Comparison of ENCODE assay signal across 8 cellular contexts in genomic region chr3:71652786-71653419, GRCh38.
DNase-seq lines count a peak whose midpoint lies in the region; ATAC-seq and TF ChIP-seq lines count a peak whose summit lies in the region.

No MANE protein-coding gene starts in this region.

- CTCF ChIA-PET in Panc1 (lab: Charles Lee): interaction anchor here (0.6 kb wide), 1 partner anchor 256 kb away, joined by 3 read pairs; no protein-coding TSS in a partner anchor

- DNase-seq in NCI-H2107 treated with DMSO at 0.1 percent for 48 hours (lab: John Stamatoyannopoulos, UW; ENCODE audit: unreplicated experiment) (peak; percentile 26), NCI-H2107 (lab: John Stamatoyannopoulos, UW) (no peak), HuH-7.5 (ENCODE audit: low spot score) (peak; percentile 43), Panc1 (ENCODE audit: low read depth, low spot score) (no peak), colonic mucosa (peak; percentile 32), right lobe of liver (peak; percentile 65 to 78 (median 66)), thoracic aorta (ENCODE audit: low spot score) (no peak)

- ATAC-seq in Panc1 (peak; percentile 56; the same call in 1 of the 2 replicates), right lobe of liver (peak; percentile 96 to 99 (median 98)), thoracic aorta (ENCODE audit: insufficient number of reproducible peaks, low FRiP score, low read depth) (no peak), GM19023 (IDR thresholded peaks at IDR 0.05; ENCODE audit: unreplicated experiment) (no peak)

- no TSS peak for BruUV-seq in Panc1 (replicated peaks; lab: Mats Ljungman, UMichigan)

- H3K4me1 ChIP-seq in Panc1 (ENCODE audit: control insufficient read depth, insufficient read depth, low read length) (no peaks in the 10 kb centered on the region), colonic mucosa (no peaks in the 10 kb centered on the region), right lobe of liver (no peaks in the 10 kb centered on the region), thoracic aorta (ENCODE audit: control insufficient read depth in 1 of 2, low read depth in 2 of 2) (peaks cover 5 to 9% of the 10 kb centered on the region in 2 donors)

- H3K36me3 ChIP-seq in Panc1 (ENCODE audit: control insufficient read depth, insufficient read depth, low read length): no peaks in the 10 kb centered on the region
- no peaks in the 10 kb centered on the region for H3K36me3 ChIP-seq in colonic mucosa
- no peaks in the 10 kb centered on the region for H3K36me3 ChIP-seq in right lobe of liver
- H3K36me3 ChIP-seq in thoracic aorta: no peaks in the 10 kb centered on the region

- no peak overlapping the region for H3K9ac ChIP-seq in colonic mucosa (ENCODE audit: low read depth in 2 of 2, low read length in 2 of 2)

- H3K27ac ChIP-seq in Panc1 (ENCODE audit: low read length): no peak overlapping the region
- H3K27ac ChIP-seq in colonic mucosa: no peak overlapping the region
- no peak overlapping the region for H3K27ac ChIP-seq in right lobe of liver
- H3K27ac ChIP-seq in thoracic aorta: no peak overlapping the region

- H3K4me3 ChIP-seq in Panc1 (ENCODE audit: low read depth in 2 of 2, low read length in 2 of 2): no peak overlapping the region
- no peak overlapping the region for H3K4me3 ChIP-seq in colonic mucosa
- no peak overlapping the region for H3K4me3 ChIP-seq in right lobe of liver
- peak overlapping the region; percentile 31 for H3K4me3 ChIP-seq in thoracic aorta

- peak; percentile 42 for TF ChIP-seq CTCF in Panc1 (IDR thresholded peaks at IDR 0.05)
- peak; percentile 36 for TF ChIP-seq CTCF in colonic mucosa (IDR thresholded peaks at IDR 0.05)
- peak; percentile 45 to 65 (median 62) for TF ChIP-seq CTCF in right lobe of liver (IDR thresholded peaks at IDR 0.05)
- TF ChIP-seq CTCF in thoracic aorta (IDR thresholded peaks at IDR 0.05): peak; percentile 49

- H3K27me3 ChIP-seq in Panc1 (ENCODE audit: control insufficient read depth, insufficient read depth, low read length) (no peaks in the 10 kb centered on the region), colonic mucosa (no peaks in the 10 kb centered on the region), right lobe of liver (no peaks in the 10 kb centered on the region), thoracic aorta (replicated peaks; ENCODE audit: insufficient read depth) (no peaks in the 10 kb centered on the region)

- WGBS in right lobe of liver (ENCODE audit: insufficient coverage, low coverage, low lambda C conversion rate, missing lambda C conversion rate): 21% methylated on average over 14 of the region's 14 CpGs

- intact Hi-C loops in Panc1 (cut with micrococcal nuclease; ENCODE audit: unreplicated experiment) (loop anchor here (5.0 kb wide), 1 partner anchor 1591 kb away; no protein-coding TSS in a partner anchor), colonic mucosa (cut with DNase I) (loop anchor here (5.0 to 10.0 kb wide), 3 partner anchors 48 to 1588 kb away; no protein-coding TSS in a partner anchor), right lobe of liver (cut with DNase I) (loop anchor here in 1 of 2 donors (10.0 kb wide), 1 partner anchor 1118 kb away; no protein-coding TSS in a partner anchor)

- POLR2A ChIA-PET in Panc1 (lab: Charles Lee): no interaction called here

- H3K9me3 ChIP-seq in Panc1 (ENCODE audit: control insufficient read depth, insufficient read depth, low read depth, low read length) (no peaks in the 10 kb centered on the region), colonic mucosa (no peaks in the 10 kb centered on the region), right lobe of liver (no peaks in the 10 kb centered on the region), thoracic aorta (no peaks in the 10 kb centered on the region)

- no peak for TF ChIP-seq POLR2A in right lobe of liver (IDR thresholded peaks at IDR 0.05)

- in situ Hi-C loops in Panc1 (cut with HindIII; ENCODE audit: low pct_unique_long_range_greater_than_20kb, low sequenced_read_pairs): no loop called here

Comparison
In these comparisons a context has a peak if more than half of its experiments do, and no peak if none do; other contexts are left out.
1. DNase-seq: peak in NCI-H2107 treated with DMSO at 0.1 percent for 48 hours (single experiment), HuH-7.5 (single experiment), colonic mucosa (single experiment) and right lobe of liver (3 of 3); none in NCI-H2107 (single experiment), Panc1 (single experiment) and thoracic aorta (single experiment).
2. ATAC-seq: peak in Panc1 (single experiment) and right lobe of liver (4 of 4); none in thoracic aorta (single experiment) and GM19023 (single experiment).
3. Peak in every context shown above with its lines, with median percentiles within 50 percentile points of each other: CTCF ChIP-seq.